8 cellular contexts compared by ENCODE assay signal in genomic region chr7:44082541-44083207, GRCh38.
DNase-seq lines count a peak whose midpoint lies in the region; ATAC-seq and TF ChIP-seq lines count a peak whose summit lies in the region.

No MANE protein-coding gene starts in this region.

- H3K27me3 Mint-ChIP-seq in central memory CD8-positive, alpha-beta T cell, result no peaks in the 10 kb centered on the region

- no peak for TF ChIP-seq CTCF in AG09319 (IDR thresholded peaks at IDR 0.05; ENCODE audit: low read depth, low read length)

- no peaks in the 10 kb centered on the region for H3K9me3 Mint-ChIP-seq in central memory CD8-positive, alpha-beta T cell

- H3K36me3 Mint-ChIP-seq in central memory CD8-positive, alpha-beta T cell (ENCODE audit: insufficient read depth), result peaks cover 15% of the 10 kb centered on the region

- peak overlapping the region; percentile 84 for H3K4me3 Mint-ChIP-seq in central memory CD8-positive, alpha-beta T cell

- H3K4me1 Mint-ChIP-seq in central memory CD8-positive, alpha-beta T cell, result peaks cover 35% of the 10 kb centered on the region

- peak overlapping the region; percentile 89 for H3K27ac Mint-ChIP-seq in central memory CD8-positive, alpha-beta T cell (ENCODE audit: low read depth)

- ATAC-seq in GM19025 (IDR thresholded peaks at IDR 0.05; ENCODE audit: low read depth, unreplicated experiment), result peak; percentile 89
- peak; percentile 93 for ATAC-seq in HG03280 (IDR thresholded peaks at IDR 0.05; ENCODE audit: unreplicated experiment)
- ATAC-seq in central memory CD8-positive, alpha-beta T cell (replicated peaks; ENCODE audit: extremely low read depth, poor library complexity, severe bottlenecking), result peak; percentile 93

- peak; percentile 98 for DNase-seq in AG09319 (ENCODE audit: extremely low read depth, low read depth)
- peak; percentile 99 for DNase-seq in NCI-H345 (lab: John Stamatoyannopoulos, UW)
- DNase-seq in activated CD4-positive, CD25-positive, alpha-beta regulatory T cell (lab: John Stamatoyannopoulos, UW), result peak; percentile 93 to 98 (median 96)
- DNase-seq in central memory CD8-positive, alpha-beta T cell (ENCODE audit: low spot score in 2 of 2), result peak; percentile 90 to 96
- peak; percentile 100 for DNase-seq in islet precursor cell
- DNase-seq in stimulated activated CD4-positive, alpha-beta T cell treated with anti-CD3 and anti-CD28 coated beads, Interleukin-12 subunit alpha, Interleukin-12 subunit beta, amount 100 ng/mL, for 4 hours, result peak; percentile 97

Comparison
In these comparisons a context has a peak if more than half of its experiments do, and no peak if none do; other contexts are left out.
1. Peak in every context shown above with its lines: DNase-seq and ATAC-seq.